9 cellular contexts compared by ENCODE assay signal in genomic region chr3:28476194-28476593, GRCh38.
DNase-seq lines count a peak whose midpoint lies in the region; ATAC-seq, FAIRE-seq and TF ChIP-seq lines count a peak whose summit lies in the region.
"Had no signal": no experiment of that assay in that cellular context is flagged by ENCODE, and none has a peak within 500 bp of the region (broad histone marks: within the 10 kb centered on the region; RNA-seq: fewer than 3 reads in every experiment).

No MANE protein-coding gene starts in this region.

- no peaks in the 10 kb centered on the region for H3K9me3 Mint-ChIP-seq in astrocyte (ENCODE audit: unreplicated experiment)
- H3K9me3 Mint-ChIP-seq in activated T-cell treated with anti-CD3 and anti-CD28 coated beads, Interleukin-2, amount 50 U/mL, for 24 hours, result peaks cover 4% of the 10 kb centered on the region
- H3K9me3 Mint-ChIP-seq: activated B cell treated with CpG ODN at 0.5 μM for 24 hours had no signal

- no peak overlapping the region for H2AFZ ChIP-seq in astrocyte (ENCODE audit: low read depth, low read length)

- no peak overlapping the region for H3K27ac ChIP-seq in astrocyte (ENCODE audit: low read depth, low read length)

- TF ChIP-seq CTCF in astrocyte (IDR thresholded peaks at IDR 0.05; ENCODE audit: insufficient read depth, low read depth, low read length) (peak; percentile 52), kidney epithelial cell (IDR thresholded peaks at IDR 0.05; ENCODE audit: insufficient read depth, low read length, poor library complexity, severe bottlenecking) (peak; percentile 61)

- H3K36me3 ChIP-seq in astrocyte (ENCODE audit: insufficient read depth, low read length) (no peaks in the 10 kb centered on the region), kidney epithelial cell (ENCODE audit: control insufficient read depth, insufficient read depth, low read length) (no peaks in the 10 kb centered on the region)

- no peaks in the 10 kb centered on the region for H3K36me3 Mint-ChIP-seq in astrocyte (ENCODE audit: low read depth, unreplicated experiment)
- H3K36me3 Mint-ChIP-seq in activated T-cell treated with anti-CD3 and anti-CD28 coated beads, Interleukin-2, amount 50 U/mL, for 24 hours (ENCODE audit: low read depth), result no peaks in the 10 kb centered on the region

- no peaks in the 10 kb centered on the region for H3K79me2 ChIP-seq in astrocyte (ENCODE audit: insufficient read depth, low read length)

- H3K9ac ChIP-seq in astrocyte (ENCODE audit: low read length), result no peak overlapping the region

- H3K4me1 ChIP-seq in astrocyte (ENCODE audit: insufficient read depth, low read length), result no peaks in the 10 kb centered on the region

- H3K9me3 ChIP-seq in astrocyte (ENCODE audit: insufficient read depth, low read depth, low read length), result no peaks in the 10 kb centered on the region

- H3K4me3 ChIP-seq in astrocyte (ENCODE audit: insufficient read depth, low read depth, low read length), result no peak overlapping the region
- no peak overlapping the region for H3K4me3 ChIP-seq in kidney epithelial cell (ENCODE audit: low read depth, low read length)

- no peak for FAIRE-seq in astrocyte (lab: Jason Lieb, UNC)

- no peaks in the 10 kb centered on the region for H3K4me1 Mint-ChIP-seq in astrocyte (ENCODE audit: low read depth, unreplicated experiment)
- no peaks in the 10 kb centered on the region for H3K4me1 Mint-ChIP-seq in activated T-cell treated with anti-CD3 and anti-CD28 coated beads, Interleukin-2, amount 50 U/mL, for 24 hours (ENCODE audit: low read depth)
- H3K4me1 Mint-ChIP-seq: activated B cell treated with CpG ODN at 0.5 μM for 24 hours had no signal

- no peak overlapping the region for H3K4me3 Mint-ChIP-seq in astrocyte (ENCODE audit: unreplicated experiment)
- H3K4me3 Mint-ChIP-seq in activated T-cell treated with anti-CD3 and anti-CD28 coated beads, Interleukin-2, amount 50 U/mL, for 24 hours, result no peak overlapping the region
- H3K4me3 Mint-ChIP-seq: activated B cell treated with CpG ODN at 0.5 μM for 24 hours had no signal

- H3K4me2 ChIP-seq in astrocyte (ENCODE audit: low read length), result no peak overlapping the region

- peak; percentile 41 for DNase-seq in EH (ENCODE audit: low read depth)
- peak; percentile 43 for DNase-seq in NCI-H1092 treated with DMSO at 0.1 percent for 48 hours (lab: John Stamatoyannopoulos, UW)
- DNase-seq in astrocyte (ENCODE audit: low read depth), result peak; percentile 41
- peak; percentile 18 for DNase-seq in kidney epithelial cell (ENCODE audit: low read depth)
- DNase-seq in GDM1 (lab: John Stamatoyannopoulos, UW), result no peak
- no peak for DNase-seq in activated T-cell treated with anti-CD3 and anti-CD28 coated beads, Interleukin-2, amount 50 U/mL, for 24 hours
- DNase-seq in stimulated activated CD4-positive, alpha-beta T cell treated with anti-CD3 and anti-CD28 coated beads, Interleukin-2, amount 100 ng/mL, for 48 hours, result no peak
- DNase-seq: activated B cell treated with CpG ODN at 0.5 μM for 24 hours had no signal

- H3K27ac Mint-ChIP-seq in astrocyte (ENCODE audit: unreplicated experiment), result no peak overlapping the region
- H3K27ac Mint-ChIP-seq in activated T-cell treated with anti-CD3 and anti-CD28 coated beads, Interleukin-2, amount 50 U/mL, for 24 hours, result no peak overlapping the region
- H3K27ac Mint-ChIP-seq: activated B cell treated with CpG ODN at 0.5 μM for 24 hours had no signal

- H3K27me3 Mint-ChIP-seq in astrocyte (ENCODE audit: low read depth, unreplicated experiment), result no peaks in the 10 kb centered on the region
- no peaks in the 10 kb centered on the region for H3K27me3 Mint-ChIP-seq in activated T-cell treated with anti-CD3 and anti-CD28 coated beads, Interleukin-2, amount 50 U/mL, for 24 hours
- H3K27me3 Mint-ChIP-seq: activated B cell treated with CpG ODN at 0.5 μM for 24 hours had no signal

- no peaks in the 10 kb centered on the region for H4K20me1 ChIP-seq in astrocyte (ENCODE audit: insufficient read depth, low read length)

- H3K27me3 ChIP-seq in astrocyte (ENCODE audit: insufficient read depth, low read length) (no peaks in the 10 kb centered on the region), kidney epithelial cell (ENCODE audit: control insufficient read depth, insufficient read depth, low read length) (no peaks in the 10 kb centered on the region)

- ATAC-seq in GM21576 (IDR thresholded peaks at IDR 0.05; ENCODE audit: unreplicated experiment), result peak; percentile 80

Comparison
In these comparisons a context has a peak if more than half of its experiments do, and no peak if none do; other contexts are left out.
1. DNase-seq: peak in EH (single experiment), NCI-H1092 treated with DMSO at 0.1 percent for 48 hours (single experiment), astrocyte (single experiment) and kidney epithelial cell (single experiment); none in GDM1 (single experiment), activated T-cell treated with anti-CD3 and anti-CD28 coated beads, Interleukin-2, amount 50 U/mL, for 24 hours (single experiment) and stimulated activated CD4-positive, alpha-beta T cell treated with anti-CD3 and anti-CD28 coated beads, Interleukin-2, amount 100 ng/mL, for 48 hours (0 of 2).